8 cellular contexts compared by ENCODE assay signal in genomic region chr16:86665319-86665675, GRCh38.
DNase-seq lines count a peak whose midpoint lies in the region; ATAC-seq and TF ChIP-seq lines count a peak whose summit lies in the region.

No MANE protein-coding gene starts in this region.

- H3K27me3 ChIP-seq in BLaER1 (no peaks in the 10 kb centered on the region), Panc1 (ENCODE audit: control insufficient read depth, insufficient read depth, low read length) (no peaks in the 10 kb centered on the region), uterus (no peaks in the 10 kb centered on the region)

- no peak for TF ChIP-seq POLR2A in uterus (IDR thresholded peaks at IDR 0.05)

- intact Hi-C loops in Panc1 (cut with micrococcal nuclease; ENCODE audit: unreplicated experiment), result no loop called here
- intact Hi-C loops in uterus (cut with DNase I; ENCODE audit: low total_unique reads), result no loop called here

- H3K4me1 ChIP-seq in BLaER1 (peaks cover 29% of the 10 kb centered on the region), Panc1 (ENCODE audit: control insufficient read depth, insufficient read depth, low read length) (peaks cover 16% of the 10 kb centered on the region), uterus (no peaks in the 10 kb centered on the region)

- H3K27ac ChIP-seq in BLaER1, result no peak overlapping the region
- peak overlapping the region; percentile 63 for H3K27ac ChIP-seq in Panc1 (ENCODE audit: low read length)
- no peak overlapping the region for H3K27ac ChIP-seq in uterus

- 0 out of 2 replicates have a peak, but pooled peaks cover under 1% of the 10 kb centered on the region for H3K9me3 ChIP-seq in BLaER1
- H3K9me3 ChIP-seq in Panc1 (ENCODE audit: control insufficient read depth, insufficient read depth, low read depth, low read length), result no peaks in the 10 kb centered on the region
- no peaks in the 10 kb centered on the region for H3K9me3 ChIP-seq in uterus

- H4K20me1 ChIP-seq in BLaER1, result no peaks in the 10 kb centered on the region

- CTCF ChIA-PET in Panc1 (lab: Charles Lee), result interaction anchor here (0.5 to 0.7 kb wide), 2 partner anchors 15 to 154 kb away, joined by 3 to 6 read pairs; no protein-coding TSS in a partner anchor

- in situ Hi-C loops in Panc1 (cut with HindIII; ENCODE audit: low pct_unique_long_range_greater_than_20kb, low sequenced_read_pairs), result no loop called here

- no peak overlapping the region for H3K4me3 ChIP-seq in BLaER1
- peak overlapping the region in 1 of 2 experiments; percentile 0; a peak in 1 of 4 replicates for H3K4me3 ChIP-seq in Panc1 (ENCODE audit: low read depth in 2 of 2, low read length in 2 of 2)
- H3K4me3 ChIP-seq in fibroblast of villous mesenchyme (ENCODE audit: low read depth, low read length), result no peak overlapping the region
- H3K4me3 ChIP-seq in uterus, result no peak overlapping the region

- H3K36me3 ChIP-seq in BLaER1, result no peaks in the 10 kb centered on the region
- H3K36me3 ChIP-seq in Panc1 (ENCODE audit: control insufficient read depth, insufficient read depth, low read length), result no peaks in the 10 kb centered on the region
- no peaks in the 10 kb centered on the region for H3K36me3 ChIP-seq in uterus

- DNase-seq in Panc1 (ENCODE audit: low read depth, low spot score), result no peak
- peak; percentile 13 for DNase-seq in fibroblast of villous mesenchyme (ENCODE audit: low read depth)
- no peak for DNase-seq in GM19238 (ENCODE audit: insufficient read length, low spot score)
- DNase-seq in cerebellar nuclear complex (lab: John Stamatoyannopoulos, UW), result no peak
- DNase-seq in NOMO-1 (lab: John Stamatoyannopoulos, UW; ENCODE audit: unreplicated experiment in 2 of 2), result no peak
- DNase-seq in uterus, result no peak

- POLR2A ChIA-PET in Panc1 (lab: Charles Lee), result no interaction called here

- H3K4me2 ChIP-seq in BLaER1, result peak overlapping the region; percentile 83

- no peak overlapping the region for H3K9ac ChIP-seq in BLaER1

- peak; percentile 24 for ATAC-seq in GM21576 (IDR thresholded peaks at IDR 0.05; ENCODE audit: unreplicated experiment)
- no peak for ATAC-seq in Panc1

- TF ChIP-seq CTCF in Panc1 (IDR thresholded peaks at IDR 0.05) (no peak), fibroblast of villous mesenchyme (IDR thresholded peaks at IDR 0.05; ENCODE audit: insufficient read depth, low read depth, low read length) (no peak), uterus (IDR thresholded peaks at IDR 0.05) (no peak)

- BruUV-seq in Panc1 (replicated peaks; lab: Mats Ljungman, UMichigan), result no TSS peak
